23 cellular contexts compared by ENCODE assay signal in genomic region chr19:5997371-5997770, GRCh38. TPM values are rescaled to one million over a fixed set of nuclear protein-coding genes. Genes with fewer than 3 reads are reported as not detected.
DNase-seq lines count a peak whose midpoint lies in the region; TF ChIP-seq lines count a peak whose summit lies in the region.
"Had no signal": no experiment of that assay in that cellular context is flagged by ENCODE, and none has a peak within 500 bp of the region (broad histone marks: within the 10 kb centered on the region; RNA-seq: fewer than 3 reads in every experiment).

No MANE protein-coding gene starts in this region.

- H3K27me3 ChIP-seq in Karpas-422 (ENCODE audit: low read length), result no peaks in the 10 kb centered on the region
- H3K27me3 ChIP-seq: body of pancreas, Peyer's patch had no signal

- H3K4me3 ChIP-seq in GM12864 (ENCODE audit: low read depth, low read length), result no peak overlapping the region
- no peak overlapping the region for H3K4me3 ChIP-seq in Karpas-422 (ENCODE audit: low read length)
- H3K4me3 ChIP-seq in cardiac fibroblast (replicated peaks in 1 of 2; ENCODE audit: low read depth in 2 of 2, low read length in 2 of 2), result no peak overlapping the region
- H3K4me3 ChIP-seq: body of pancreas, lung, Peyer's patch, SK-N-MC, skin epidermis had no signal

- no peak overlapping the region for H2AFZ ChIP-seq in Karpas-422 (ENCODE audit: low read length)

- no peaks in the 10 kb centered on the region for H3K9me3 Mint-ChIP-seq in neural crest cell
- H3K9me3 Mint-ChIP-seq: immature natural killer cell had no signal

- peak; percentile 24 for TF ChIP-seq CTCF in GM12864 (IDR thresholded peaks at IDR 0.05; ENCODE audit: low read depth, low read length, missing control alignments)
- peak; percentile 16 for TF ChIP-seq CTCF in cardiac fibroblast (IDR thresholded peaks at IDR 0.05; ENCODE audit: low read depth, low read length)
- peak; percentile 25 for TF ChIP-seq CTCF in neural crest cell (conservative IDR thresholded peaks at IDR 0.05)

- H3K4me1 Mint-ChIP-seq in neural crest cell, result peaks cover 9% of the 10 kb centered on the region
- H3K4me1 Mint-ChIP-seq: immature natural killer cell had no signal

- H3K27ac Mint-ChIP-seq in neural crest cell (ENCODE audit: unreplicated experiment), result peak overlapping the region; percentile 19
- H3K27ac Mint-ChIP-seq: activated naive CD4-positive, alpha-beta T cell treated with anti-CD3 and anti-CD28 coated beads for 36 hours; immature natural killer cell had no signal

- H3K4me2 ChIP-seq in Karpas-422 (ENCODE audit: low read depth, low read length, poor library complexity, severe bottlenecking), result no peak overlapping the region

- no peaks in the 10 kb centered on the region for H3K79me2 ChIP-seq in Karpas-422 (ENCODE audit: low read length)

- DNase-seq in GM12864 (ENCODE audit: low read depth) (no peak), Karpas-422 (peak; percentile 48), cardiac fibroblast (ENCODE audit: low read depth in 2 of 2) (no peak), neural crest cell (ENCODE audit: low read depth, low spot score) (no peak), middle frontal gyrus (ENCODE audit: extremely low spot score, low spot score) (no peak), NCI-H2171 treated with DMSO at 0.1 percent for 48 hours (lab: John Stamatoyannopoulos, UW) (no peak), COLO668 (lab: John Stamatoyannopoulos, UW; ENCODE audit: unreplicated experiment) (no peak)
- DNase-seq: activated CD4-positive, alpha-beta T cell treated with anti-CD3 and anti-CD28 coated beads, Interleukin-2, amount 50 U/mL, for 1 hour; activated naive CD4-positive, alpha-beta T cell treated with anti-CD3 and anti-CD28 coated beads for 36 hours; activated T-cell treated with anti-CD3 and anti-CD28 coated beads for 4 hours; body of pancreas; dermis blood vessel endothelial cell; immature natural killer cell; NCI-H187 treated with DMSO at 0.1 percent for 48 hours; NCI-H524; Peyer's patch; posterior cingulate gyrus; stimulated activated CD4-positive, alpha-beta T cell treated with anti-CD3 and anti-CD28 coated beads, Interleukin-4, amount 100 ng/mL, for 4 hours; stimulated activated CD8-positive, alpha-beta memory T cell treated with anti-CD3 and anti-CD28 coated beads, Interleukin-4, amount 100 ng/mL, for 48 hours; substantia nigra had no signal

- no peak overlapping the region for H3K9ac ChIP-seq in Karpas-422 (ENCODE audit: low read length)

- no peaks in the 10 kb centered on the region for H4K20me1 ChIP-seq in Karpas-422 (ENCODE audit: insufficient read depth, low read depth, low read length)

- no peaks in the 10 kb centered on the region for H3K9me2 ChIP-seq in Karpas-422 (replicated peaks; ENCODE audit: insufficient read depth, low read length)

- peaks cover 15% of the 10 kb centered on the region for H3K36me3 Mint-ChIP-seq in neural crest cell (ENCODE audit: low read depth)

- no peak overlapping the region for H3K4me3 Mint-ChIP-seq in neural crest cell
- H3K4me3 Mint-ChIP-seq: activated naive CD4-positive, alpha-beta T cell treated with anti-CD3 and anti-CD28 coated beads for 36 hours; immature natural killer cell had no signal

- no peaks in the 10 kb centered on the region for H3K27me3 Mint-ChIP-seq in neural crest cell (ENCODE audit: low read depth)

- no peaks in the 10 kb centered on the region for H3K9me3 ChIP-seq in Karpas-422 (ENCODE audit: low read length)
- H3K9me3 ChIP-seq: body of pancreas, Peyer's patch had no signal

- H3K36me3 ChIP-seq in Karpas-422 (ENCODE audit: insufficient read depth, low read length), result no peaks in the 10 kb centered on the region

- H3K27ac ChIP-seq in Karpas-422 (ENCODE audit: low read length), result no peak overlapping the region
- H3K27ac ChIP-seq: body of pancreas, Peyer's patch, SK-N-MC, skin epidermis had no signal

- no peaks in the 10 kb centered on the region for H3K4me1 ChIP-seq in Karpas-422 (ENCODE audit: low read length)
- H3K4me1 ChIP-seq: body of pancreas had no signal

RNA-seq across cellular contexts. Expression of gene RANBP3, which starts 19.4 kb away (rescaled TPM):
- 34.0 and 44.8 TPM in 2 replicates for total RNA-seq in Karpas-422 (2014; rRNA removed; shearing (Covaris generic); ENCODE audit: low replicate concordance)
- 121 and 122 TPM in 2 replicates for total RNA-seq in neural crest cell
